Comparison of ENCODE assay signal across 1 cellular context in the genomic region with DNA sequence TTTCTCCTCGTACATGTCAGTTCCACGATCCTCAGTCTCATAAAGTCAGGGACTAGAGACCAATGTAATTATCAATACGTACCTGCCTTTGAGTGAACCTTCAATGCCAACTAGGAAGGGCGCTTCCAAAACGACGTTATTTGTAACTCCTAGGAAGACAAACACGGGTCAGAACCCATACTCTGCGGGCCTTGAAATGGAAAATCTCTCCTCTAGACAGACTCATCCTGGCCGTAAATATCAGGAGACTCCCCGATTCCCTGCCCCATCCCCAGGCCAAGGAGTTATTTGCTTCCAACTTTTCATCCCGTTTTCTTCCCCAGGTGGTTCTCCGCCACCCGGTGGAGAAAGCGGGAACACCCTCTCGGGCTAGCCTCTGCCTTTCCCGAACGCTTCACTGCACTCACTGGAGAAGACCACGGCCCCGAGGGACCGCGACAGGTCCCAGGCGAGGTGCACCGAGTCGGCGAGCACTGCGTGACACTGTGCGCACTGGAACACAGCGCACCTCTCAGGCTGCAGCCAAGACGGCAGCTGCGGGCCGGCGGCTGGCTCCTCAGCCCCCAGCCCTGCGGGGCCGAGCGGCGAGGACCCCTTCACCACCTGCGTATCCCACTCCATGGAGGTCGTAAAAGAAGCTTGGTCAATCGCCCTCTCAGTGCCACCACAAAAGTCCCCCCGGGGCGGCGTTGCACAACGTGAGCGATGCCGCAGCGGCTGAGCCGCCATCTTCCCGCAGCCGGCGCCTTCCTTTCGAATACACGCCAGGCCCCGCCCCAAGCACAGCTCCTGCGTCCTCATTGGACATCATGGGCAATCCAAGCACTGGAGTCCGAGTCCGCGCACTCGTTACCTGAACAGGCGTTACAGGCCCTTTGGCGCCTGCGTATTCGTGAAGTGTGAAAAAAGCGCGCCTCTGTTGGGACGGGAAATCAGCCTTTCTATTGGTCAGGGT.
TF ChIP-seq lines count a peak whose summit lies in the region.

A gene (minus strand): TSS at position 759 of the 955 bp plus-strand sequence. CDS start 30 bp downstream, at position 729.

TF ChIP-seq in K562, 482 proteins besides CTCF, POLR2A, EP300 and RAD21 (continued from another document and continues in another):
- TF ChIP-seq, protein P1, sequence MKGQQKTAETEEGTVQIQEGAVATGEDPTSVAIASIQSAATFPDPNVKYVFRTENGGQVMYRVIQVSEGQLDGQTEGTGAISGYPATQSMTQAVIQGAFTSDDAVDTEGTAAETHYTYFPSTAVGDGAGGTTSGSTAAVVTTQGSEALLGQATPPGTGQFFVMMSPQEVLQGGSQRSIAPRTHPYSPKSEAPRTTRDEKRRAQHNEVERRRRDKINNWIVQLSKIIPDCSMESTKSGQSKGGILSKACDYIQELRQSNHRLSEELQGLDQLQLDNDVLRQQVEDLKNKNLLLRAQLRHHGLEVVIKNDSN (CRISPR knock-in tag; IDR thresholded peaks at IDR 0.05): no peak
- TF ChIP-seq, protein P2, sequence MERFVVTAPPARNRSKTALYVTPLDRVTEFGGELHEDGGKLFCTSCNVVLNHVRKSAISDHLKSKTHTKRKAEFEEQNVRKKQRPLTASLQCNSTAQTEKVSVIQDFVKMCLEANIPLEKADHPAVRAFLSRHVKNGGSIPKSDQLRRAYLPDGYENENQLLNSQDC (CRISPR knock-in tag; IDR thresholded peaks at IDR 0.05): 0 out of 2 replicates have a peak, but pooled peaks have one; percentile 69
- TF ChIP-seq, protein P3, sequence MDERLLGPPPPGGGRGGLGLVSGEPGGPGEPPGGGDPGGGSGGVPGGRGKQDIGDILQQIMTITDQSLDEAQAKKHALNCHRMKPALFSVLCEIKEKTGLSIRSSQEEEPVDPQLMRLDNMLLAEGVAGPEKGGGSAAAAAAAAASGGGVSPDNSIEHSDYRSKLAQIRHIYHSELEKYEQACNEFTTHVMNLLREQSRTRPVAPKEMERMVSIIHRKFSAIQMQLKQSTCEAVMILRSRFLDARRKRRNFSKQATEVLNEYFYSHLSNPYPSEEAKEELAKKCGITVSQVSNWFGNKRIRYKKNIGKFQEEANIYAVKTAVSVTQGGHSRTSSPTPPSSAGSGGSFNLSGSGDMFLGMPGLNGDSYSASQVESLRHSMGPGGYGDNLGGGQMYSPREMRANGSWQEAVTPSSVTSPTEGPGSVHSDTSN (CRISPR knock-in tag; IDR thresholded peaks at IDR 0.05; ENCODE audit: low read depth): no peak
- TF ChIP-seq, protein P3 (tag; conservative IDR thresholded peaks at IDR 0.05; ENCODE audit: low read depth): no peak
- TF ChIP-seq, protein P4, sequence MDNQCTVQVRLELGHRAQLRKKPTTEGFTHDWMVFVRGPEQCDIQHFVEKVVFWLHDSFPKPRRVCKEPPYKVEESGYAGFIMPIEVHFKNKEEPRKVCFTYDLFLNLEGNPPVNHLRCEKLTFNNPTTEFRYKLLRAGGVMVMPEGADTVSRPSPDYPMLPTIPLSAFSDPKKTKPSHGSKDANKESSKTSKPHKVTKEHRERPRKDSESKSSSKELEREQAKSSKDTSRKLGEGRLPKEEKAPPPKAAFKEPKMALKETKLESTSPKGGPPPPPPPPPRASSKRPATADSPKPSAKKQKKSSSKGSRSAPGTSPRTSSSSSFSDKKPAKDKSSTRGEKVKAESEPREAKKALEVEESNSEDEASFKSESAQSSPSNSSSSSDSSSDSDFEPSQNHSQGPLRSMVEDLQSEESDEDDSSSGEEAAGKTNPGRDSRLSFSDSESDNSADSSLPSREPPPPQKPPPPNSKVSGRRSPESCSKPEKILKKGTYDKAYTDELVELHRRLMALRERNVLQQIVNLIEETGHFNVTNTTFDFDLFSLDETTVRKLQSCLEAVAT (IDR thresholded peaks at IDR 0.05): no peak
- TF ChIP-seq, protein P5, sequence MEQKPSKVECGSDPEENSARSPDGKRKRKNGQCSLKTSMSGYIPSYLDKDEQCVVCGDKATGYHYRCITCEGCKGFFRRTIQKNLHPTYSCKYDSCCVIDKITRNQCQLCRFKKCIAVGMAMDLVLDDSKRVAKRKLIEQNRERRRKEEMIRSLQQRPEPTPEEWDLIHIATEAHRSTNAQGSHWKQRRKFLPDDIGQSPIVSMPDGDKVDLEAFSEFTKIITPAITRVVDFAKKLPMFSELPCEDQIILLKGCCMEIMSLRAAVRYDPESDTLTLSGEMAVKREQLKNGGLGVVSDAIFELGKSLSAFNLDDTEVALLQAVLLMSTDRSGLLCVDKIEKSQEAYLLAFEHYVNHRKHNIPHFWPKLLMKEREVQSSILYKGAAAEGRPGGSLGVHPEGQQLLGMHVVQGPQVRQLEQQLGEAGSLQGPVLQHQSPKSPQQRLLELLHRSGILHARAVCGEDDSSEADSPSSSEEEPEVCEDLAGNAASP (IDR thresholded peaks at IDR 0.05): no peak
- no peak for TF ChIP-seq ZNF165 (CRISPR knock-in tag; IDR thresholded peaks at IDR 0.05; ENCODE audit: borderline replicate concordance)
- no peak for TF ChIP-seq ZNF239 (CRISPR knock-in tag; IDR thresholded peaks at IDR 0.05)
- peak in 1 of 2 experiments; percentile 30; a peak in 1 of 4 replicates for TF ChIP-seq NONO (IDR thresholded peaks at IDR 0.05; ENCODE audit: low read depth in 2 of 2, low read length in 1 of 2)
- TF ChIP-seq BRD9 (IDR thresholded peaks at IDR 0.05; ENCODE audit: low read depth, partially characterized antibody): peak; percentile 53
- TF ChIP-seq, protein P6, sequence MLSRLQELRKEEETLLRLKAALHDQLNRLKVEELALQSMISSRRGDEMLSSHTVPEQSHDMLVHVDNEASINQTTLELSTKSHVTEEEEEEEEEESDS (CRISPR knock-in tag; IDR thresholded peaks at IDR 0.05): no peak
- no peak for TF ChIP-seq NCOA4 (IDR thresholded peaks at IDR 0.05; ENCODE audit: partially characterized antibody)
- peak; percentile 39; the same call in 1 of the 2 replicates for TF ChIP-seq SMARCE1 (IDR thresholded peaks at IDR 0.05)
- TF ChIP-seq TEAD1 (CRISPR knock-in tag; IDR thresholded peaks at IDR 0.05): no peak; a peak in 1 of 4 replicates
- no peak for TF ChIP-seq ZNF766 (CRISPR knock-in tag; conservative IDR thresholded peaks at IDR 0.05)
- TF ChIP-seq NFYB (IDR thresholded peaks at IDR 0.05; ENCODE audit: extremely low read depth, insufficient read length): no peak
- TF ChIP-seq MAFK (IDR thresholded peaks at IDR 0.05; ENCODE audit: low read length): no peak
- TF ChIP-seq, protein P7, sequence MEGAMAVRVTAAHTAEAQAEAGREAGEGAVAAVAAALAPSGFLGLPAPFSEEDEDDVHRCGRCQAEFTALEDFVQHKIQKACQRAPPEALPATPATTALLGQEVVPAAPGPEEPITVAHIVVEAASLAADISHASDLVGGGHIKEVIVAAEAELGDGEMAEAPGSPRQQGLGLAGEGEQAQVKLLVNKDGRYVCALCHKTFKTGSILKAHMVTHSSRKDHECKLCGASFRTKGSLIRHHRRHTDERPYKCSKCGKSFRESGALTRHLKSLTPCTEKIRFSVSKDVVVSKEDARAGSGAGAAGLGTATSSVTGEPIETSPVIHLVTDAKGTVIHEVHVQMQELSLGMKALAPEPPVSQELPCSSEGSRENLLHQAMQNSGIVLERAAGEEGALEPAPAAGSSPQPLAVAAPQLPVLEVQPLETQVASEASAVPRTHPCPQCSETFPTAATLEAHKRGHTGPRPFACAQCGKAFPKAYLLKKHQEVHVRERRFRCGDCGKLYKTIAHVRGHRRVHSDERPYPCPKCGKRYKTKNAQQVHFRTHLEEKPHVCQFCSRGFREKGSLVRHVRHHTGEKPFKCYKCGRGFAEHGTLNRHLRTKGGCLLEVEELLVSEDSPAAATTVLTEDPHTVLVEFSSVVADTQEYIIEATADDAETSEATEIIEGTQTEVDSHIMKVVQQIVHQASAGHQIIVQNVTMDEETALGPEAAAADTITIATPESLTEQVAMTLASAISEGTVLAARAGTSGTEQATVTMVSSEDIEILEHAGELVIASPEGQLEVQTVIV (CRISPR knock-in tag; IDR thresholded peaks at IDR 0.05; ENCODE audit: borderline replicate concordance): no peak
- no peak for TF ChIP-seq ZNF3 (CRISPR knock-in tag; IDR thresholded peaks at IDR 0.05)
- TF ChIP-seq ZNF140 (CRISPR knock-in tag; IDR thresholded peaks at IDR 0.05): no peak
- TF ChIP-seq ETV5 (CRISPR knock-in tag; IDR thresholded peaks at IDR 0.05; ENCODE audit: low read depth): no peak
- TF ChIP-seq CAMTA2 (CRISPR knock-in tag; conservative IDR thresholded peaks at IDR 0.05): no peak
- TF ChIP-seq, protein P8, sequence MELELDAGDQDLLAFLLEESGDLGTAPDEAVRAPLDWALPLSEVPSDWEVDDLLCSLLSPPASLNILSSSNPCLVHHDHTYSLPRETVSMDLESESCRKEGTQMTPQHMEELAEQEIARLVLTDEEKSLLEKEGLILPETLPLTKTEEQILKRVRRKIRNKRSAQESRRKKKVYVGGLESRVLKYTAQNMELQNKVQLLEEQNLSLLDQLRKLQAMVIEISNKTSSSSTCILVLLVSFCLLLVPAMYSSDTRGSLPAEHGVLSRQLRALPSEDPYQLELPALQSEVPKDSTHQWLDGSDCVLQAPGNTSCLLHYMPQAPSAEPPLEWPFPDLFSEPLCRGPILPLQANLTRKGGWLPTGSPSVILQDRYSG (tag; conservative IDR thresholded peaks at IDR 0.05; ENCODE audit: low read depth): no peak
- 0 out of 2 replicates have a peak, but pooled peaks have one; percentile 35 for TF ChIP-seq SMC3 (conservative IDR thresholded peaks at IDR 0.05; ENCODE audit: insufficient read depth, low read depth, low read length)
- no peak for TF ChIP-seq ZFPM2 (CRISPR knock-in tag; IDR thresholded peaks at IDR 0.05)
- no peak for TF ChIP-seq FOXA3 (CRISPR knock-in tag; conservative IDR thresholded peaks at IDR 0.05 in 1 of 2, IDR thresholded peaks at IDR 0.05 in 1 of 2)
- TF ChIP-seq SOX6 (IDR thresholded peaks at IDR 0.05): peak; percentile 8; the same call in 1 of the 2 replicates
- no peak for TF ChIP-seq MAFF (IDR thresholded peaks at IDR 0.05; ENCODE audit: low read length)
- TF ChIP-seq KLF6 (CRISPR knock-in tag; IDR thresholded peaks at IDR 0.05; ENCODE audit: borderline replicate concordance): no peak
- TF ChIP-seq SAP30 (IDR thresholded peaks at IDR 0.05; ENCODE audit: borderline replicate concordance, insufficient read depth, low read depth, low read length, poor library complexity, severe bottlenecking): peak; percentile 99
- TF ChIP-seq, protein P9, sequence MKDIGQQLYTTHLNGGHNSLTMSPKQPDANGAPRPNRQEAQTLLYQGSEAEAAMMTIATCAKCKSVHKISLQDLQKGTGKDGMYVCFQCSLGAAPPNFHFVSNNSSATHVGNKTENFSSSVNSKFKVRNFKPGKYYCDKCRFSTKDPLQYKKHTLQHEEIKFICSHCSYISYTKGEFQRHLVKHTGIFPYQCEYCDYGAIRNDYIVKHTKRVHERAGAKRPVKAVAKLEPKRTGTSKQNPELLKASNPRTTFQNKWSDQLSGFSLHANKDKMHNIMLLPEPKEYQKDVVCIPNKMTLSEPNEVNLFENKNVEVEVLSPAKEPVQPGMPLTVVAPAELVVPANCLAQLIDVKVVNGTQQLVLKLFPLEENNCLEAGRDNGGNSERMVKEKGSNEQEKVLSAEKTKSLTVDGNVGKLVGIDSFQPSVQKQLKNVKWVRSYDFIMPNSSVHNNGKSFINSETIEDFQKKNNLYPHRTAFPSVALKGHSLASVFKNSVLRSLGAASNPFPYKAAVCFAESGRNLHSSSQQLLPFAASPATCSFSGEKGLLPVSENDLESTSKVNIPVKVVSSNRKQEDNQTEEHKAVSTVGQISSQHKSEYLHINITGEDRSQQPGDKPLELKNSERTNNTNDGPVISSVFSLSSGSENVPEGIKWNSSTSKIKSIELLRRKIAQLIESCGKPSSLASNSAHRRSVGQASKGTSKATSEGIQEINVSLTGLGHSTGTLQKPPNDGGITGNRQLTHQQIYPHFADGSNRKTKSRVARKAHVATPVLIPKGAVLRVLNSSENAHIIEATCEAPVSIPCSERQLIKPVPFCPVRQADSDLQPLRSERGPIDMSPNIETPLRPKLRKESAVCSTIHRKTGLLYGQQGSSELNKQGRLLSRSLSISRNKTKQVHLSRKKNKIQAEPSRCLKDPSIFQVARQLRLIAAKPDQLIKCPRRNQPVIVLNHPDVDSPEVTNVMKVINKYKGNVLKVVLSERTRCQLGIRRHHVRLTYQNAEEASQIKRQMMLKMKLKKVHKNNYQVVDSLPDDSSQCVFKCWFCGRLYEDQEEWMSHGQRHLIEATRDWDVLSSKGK (CRISPR knock-in tag; IDR thresholded peaks at IDR 0.05): no peak
- TF ChIP-seq, protein P10, sequence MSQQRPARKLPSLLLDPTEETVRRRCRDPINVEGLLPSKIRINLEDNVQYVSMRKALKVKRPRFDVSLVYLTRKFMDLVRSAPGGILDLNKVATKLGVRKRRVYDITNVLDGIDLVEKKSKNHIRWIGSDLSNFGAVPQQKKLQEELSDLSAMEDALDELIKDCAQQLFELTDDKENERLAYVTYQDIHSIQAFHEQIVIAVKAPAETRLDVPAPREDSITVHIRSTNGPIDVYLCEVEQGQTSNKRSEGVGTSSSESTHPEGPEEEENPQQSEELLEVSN (IDR thresholded peaks at IDR 0.05; ENCODE audit: borderline replicate concordance in 1 of 2, extremely low read depth in 1 of 2, insufficient read depth in 1 of 2, insufficient read length in 1 of 2, low read depth in 1 of 2, low read length in 1 of 2, poor library complexity in 1 of 2, severe bottlenecking in 1 of 2): no peak
- TF ChIP-seq MYNN (IDR thresholded peaks at IDR 0.05): no peak; the same call in 1 of the 2 replicates
- no peak for TF ChIP-seq MYNN (CRISPR knock-in tag; IDR thresholded peaks at IDR 0.05)
- TF ChIP-seq, protein P11, sequence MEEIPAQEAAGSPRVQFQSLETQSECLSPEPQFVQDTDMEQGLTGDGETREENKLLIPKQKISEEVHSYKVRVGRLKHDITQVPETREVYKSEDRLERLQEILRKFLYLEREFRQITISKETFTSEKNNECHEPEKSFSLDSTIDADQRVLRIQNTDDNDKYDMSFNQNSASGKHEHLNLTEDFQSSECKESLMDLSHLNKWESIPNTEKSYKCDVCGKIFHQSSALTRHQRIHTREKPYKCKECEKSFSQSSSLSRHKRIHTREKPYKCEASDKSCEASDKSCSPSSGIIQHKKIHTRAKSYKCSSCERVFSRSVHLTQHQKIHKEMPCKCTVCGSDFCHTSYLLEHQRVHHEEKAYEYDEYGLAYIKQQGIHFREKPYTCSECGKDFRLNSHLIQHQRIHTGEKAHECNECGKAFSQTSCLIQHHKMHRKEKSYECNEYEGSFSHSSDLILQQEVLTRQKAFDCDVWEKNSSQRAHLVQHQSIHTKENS (CRISPR knock-in tag; IDR thresholded peaks at IDR 0.05): no peak
- peak in 1 of 2 experiments; percentile 98; a peak in 2 of 4 replicates for TF ChIP-seq HDAC1 (IDR thresholded peaks at IDR 0.05)
- peak; percentile 16; the same call in 1 of the 2 replicates for TF ChIP-seq BHLHE40 (IDR thresholded peaks at IDR 0.05; ENCODE audit: low read length)
- TF ChIP-seq, protein P12, sequence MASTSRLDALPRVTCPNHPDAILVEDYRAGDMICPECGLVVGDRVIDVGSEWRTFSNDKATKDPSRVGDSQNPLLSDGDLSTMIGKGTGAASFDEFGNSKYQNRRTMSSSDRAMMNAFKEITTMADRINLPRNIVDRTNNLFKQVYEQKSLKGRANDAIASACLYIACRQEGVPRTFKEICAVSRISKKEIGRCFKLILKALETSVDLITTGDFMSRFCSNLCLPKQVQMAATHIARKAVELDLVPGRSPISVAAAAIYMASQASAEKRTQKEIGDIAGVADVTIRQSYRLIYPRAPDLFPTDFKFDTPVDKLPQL (IDR thresholded peaks at IDR 0.05; ENCODE audit: extremely low read depth, insufficient read length): peak; percentile 13
